In the genomic region with DNA sequence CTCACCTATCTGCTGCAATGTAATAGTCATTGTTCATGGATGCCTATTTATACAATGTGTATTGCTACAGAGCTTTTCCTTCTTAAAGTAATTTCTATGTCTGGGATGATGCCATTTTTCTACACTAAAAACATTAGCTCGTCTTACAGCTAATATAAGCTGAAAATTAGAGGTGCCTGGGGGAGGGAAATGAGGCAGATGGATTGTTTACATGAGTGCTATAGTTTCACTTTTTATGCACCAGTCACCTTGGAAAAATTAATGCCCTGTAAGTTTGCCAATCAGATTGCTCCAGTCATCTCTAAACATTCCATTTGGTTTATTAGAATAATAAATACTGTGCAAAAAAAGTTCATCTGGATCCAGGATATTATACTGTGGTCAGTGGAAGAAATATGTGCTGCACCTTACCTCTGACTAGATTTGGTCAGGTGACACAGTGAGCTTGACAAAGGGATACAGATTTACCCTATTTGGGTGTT, we compare ENCODE assay signal across 12 cellular contexts.
DNase-seq lines count a peak whose midpoint lies in the region; ATAC-seq and TF ChIP-seq lines count a peak whose summit lies in the region.
"Had no signal": no experiment of that assay in that cellular context is flagged by ENCODE, and none has a peak within 500 bp of the region (broad histone marks: within the 10 kb centered on the region; RNA-seq: fewer than 3 reads in every experiment).

No MANE protein-coding gene starts in this region.

- H3K27me3 ChIP-seq in RWPE2 (ENCODE audit: insufficient read depth, poor library complexity, severe bottlenecking), result no peaks in the 10 kb centered on the region
- no peaks in the 10 kb centered on the region for H3K27me3 ChIP-seq in fibroblast of lung (ENCODE audit: control insufficient read depth, insufficient read depth, low read length)
- H3K27me3 ChIP-seq in adrenal gland, result no peaks in the 10 kb centered on the region
- no peaks in the 10 kb centered on the region for H3K27me3 ChIP-seq in CD8-positive, alpha-beta T cell (ENCODE audit: insufficient read depth, low read length)

- H3K4me1 ChIP-seq in RWPE2 (ENCODE audit: insufficient read depth, poor library complexity, severe bottlenecking), result peaks cover 34% of the 10 kb centered on the region
- peaks cover 12% of the 10 kb centered on the region for H3K4me1 ChIP-seq in fibroblast of lung (ENCODE audit: control insufficient read depth, extremely low read depth, insufficient read depth, low read length)
- peaks cover 5% of the 10 kb centered on the region in 2 donors for H3K4me1 ChIP-seq in adrenal gland (replicated peaks in 1 of 2)
- peaks cover 42% of the 10 kb centered on the region for H3K4me1 ChIP-seq in CD8-positive, alpha-beta T cell (ENCODE audit: insufficient read depth, low read length)

- H3K27ac ChIP-seq in RWPE2 (ENCODE audit: poor library complexity, severe bottlenecking) (peak overlapping the region; percentile 63), fibroblast of lung (ENCODE audit: insufficient read depth, low read length) (no peak overlapping the region), adrenal gland (no peak overlapping the region)
- no peak overlapping the region for H3K27ac ChIP-seq in CD8-positive, alpha-beta T cell (ENCODE audit: low read depth, low read length)

- H3K27me3 Mint-ChIP-seq in CD8-positive, alpha-beta T cell (ENCODE audit: low read depth), result no peaks in the 10 kb centered on the region
- H3K27me3 Mint-ChIP-seq: activated CD8-positive, alpha-beta T cell treated with anti-CD3 and anti-CD28 coated beads for 36 hours; activated naive CD8-positive, alpha-beta T cell treated with anti-CD3 and anti-CD28 coated beads, Interleukin-2, amount 10 ng/mL, durations not matched to agents 7 days and 5 days had no signal

- intact Hi-C loops in adrenal gland (cut with DNase I), result no loop called here
- intact Hi-C loops in CD8-positive, alpha-beta T cell (cut with DNase I, micrococcal nuclease), result no loop called here

- no peaks in the 10 kb centered on the region for H4K20me1 ChIP-seq in fibroblast of lung (ENCODE audit: control insufficient read depth, extremely low read depth, insufficient read depth, low read length)

- H3K36me3 ChIP-seq in RWPE2 (ENCODE audit: low read depth) (no peaks in the 10 kb centered on the region), fibroblast of lung (ENCODE audit: control insufficient read depth, insufficient read depth, low read length) (no peaks in the 10 kb centered on the region), adrenal gland (replicated peaks in 1 of 2) (no peaks in the 10 kb centered on the region)
- H3K36me3 ChIP-seq in CD8-positive, alpha-beta T cell (ENCODE audit: insufficient read depth, low read length), result no peaks in the 10 kb centered on the region

- no peaks in the 10 kb centered on the region for H3K9me3 Mint-ChIP-seq in CD8-positive, alpha-beta T cell
- H3K9me3 Mint-ChIP-seq: activated CD8-positive, alpha-beta T cell treated with anti-CD3 and anti-CD28 coated beads for 36 hours; activated naive CD8-positive, alpha-beta T cell treated with anti-CD3 and anti-CD28 coated beads, Interleukin-2, amount 10 ng/mL, durations not matched to agents 7 days and 5 days; neural crest cell had no signal

- H3K4me1 Mint-ChIP-seq in CD8-positive, alpha-beta T cell (ENCODE audit: low read depth), result peaks cover 54% of the 10 kb centered on the region

- no peak overlapping the region for H3K4me3 Mint-ChIP-seq in CD8-positive, alpha-beta T cell
- H3K4me3 Mint-ChIP-seq: activated CD8-positive, alpha-beta T cell treated with anti-CD3 and anti-CD28 coated beads for 36 hours; activated naive CD8-positive, alpha-beta T cell treated with anti-CD3 and anti-CD28 coated beads, Interleukin-2, amount 10 ng/mL, durations not matched to agents 7 days and 5 days; neural crest cell had no signal

- no peak overlapping the region for H3K27ac Mint-ChIP-seq in CD8-positive, alpha-beta T cell
- H3K27ac Mint-ChIP-seq: activated CD8-positive, alpha-beta T cell treated with anti-CD3 and anti-CD28 coated beads for 36 hours; activated naive CD8-positive, alpha-beta T cell treated with anti-CD3 and anti-CD28 coated beads, Interleukin-2, amount 10 ng/mL, durations not matched to agents 7 days and 5 days had no signal

- no peaks in the 10 kb centered on the region for H3K36me3 Mint-ChIP-seq in CD8-positive, alpha-beta T cell
- H3K36me3 Mint-ChIP-seq: activated naive CD8-positive, alpha-beta T cell treated with anti-CD3 and anti-CD28 coated beads, Interleukin-2, amount 10 ng/mL, durations not matched to agents 7 days and 5 days had no signal

- peak; percentile 35 for DNase-seq in GM03348 (ENCODE audit: low spot score)
- no peak for DNase-seq in RWPE2 (ENCODE audit: low spot score)
- peak; percentile 84 to 93 for DNase-seq in fibroblast of lung (ENCODE audit: low read depth in 2 of 2)
- DNase-seq in retinal pigment epithelial cell (ENCODE audit: low read depth), result peak; percentile 74
- no peak for DNase-seq in adrenal gland
- no peak for DNase-seq in CD8-positive, alpha-beta T cell
- DNase-seq in C1 segment of cervical spinal cord (lab: John Stamatoyannopoulos, UW), result no peak
- DNase-seq: activated CD8-positive, alpha-beta T cell treated with anti-CD3 and anti-CD28 coated beads for 36 hours; activated naive CD8-positive, alpha-beta T cell treated with anti-CD3 and anti-CD28 coated beads, Interleukin-2, amount 10 ng/mL, durations not matched to agents 7 days and 5 days; H7 had no signal

- CTCF ChIA-PET in CD8-positive, alpha-beta T cell (lab: Charles Lee), result interaction anchor here (1.2 to 1.9 kb wide), 3 partner anchors 527 to 561 kb away, joined by 3 to 9 read pairs (median 4); no protein-coding TSS in a partner anchor

- H3K9ac ChIP-seq in fibroblast of lung (ENCODE audit: insufficient read depth, low read length), result no peak overlapping the region

- H2AFZ ChIP-seq in fibroblast of lung (ENCODE audit: low read length), result no peak overlapping the region

- H3K9me3 ChIP-seq in RWPE2 (ENCODE audit: severe bottlenecking) (no peaks in the 10 kb centered on the region), fibroblast of lung (ENCODE audit: control insufficient read depth, insufficient read depth, low read depth, low read length) (no peaks in the 10 kb centered on the region), adrenal gland (replicated peaks in 1 of 3) (no peaks in the 10 kb centered on the region)
- no peaks in the 10 kb centered on the region for H3K9me3 ChIP-seq in CD8-positive, alpha-beta T cell (ENCODE audit: low read length)

- WGBS in adrenal gland, 4 donors, result 83 to 96% (median 91%) methylated on average over 1 of the region's 1 CpG

- POLR2A ChIA-PET in CD8-positive, alpha-beta T cell (lab: Charles Lee), result interaction anchor here (1.7 kb wide), 1 partner anchor 11 kb away, joined by 4 read pairs; no protein-coding TSS in a partner anchor

- H3K79me2 ChIP-seq in fibroblast of lung (ENCODE audit: control insufficient read depth, insufficient read depth, low read length), result no peaks in the 10 kb centered on the region

- ATAC-seq in RWPE2 (ENCODE audit: low read depth), result peak; percentile 89
- ATAC-seq in HG03025 (IDR thresholded peaks at IDR 0.05; ENCODE audit: low FRiP score, unreplicated experiment), result no peak
- ATAC-seq in CD8-positive, alpha-beta T cell, result no peak
- ATAC-seq: activated CD8-positive, alpha-beta T cell treated with anti-CD3 and anti-CD28 coated beads for 36 hours had no signal

- no peak overlapping the region for H3K4me3 ChIP-seq in RWPE2 (ENCODE audit: severe bottlenecking)
- no peak overlapping the region for H3K4me3 ChIP-seq in fibroblast of lung (replicated peaks in 1 of 4; ENCODE audit: control extremely low read depth in 1 of 4, insufficient read depth in 1 of 4, low read depth in 3 of 4, low read length in 4 of 4)
- H3K4me3 ChIP-seq in retinal pigment epithelial cell (ENCODE audit: low read length), result no peak overlapping the region
- H3K4me3 ChIP-seq in adrenal gland, result no peak overlapping the region
- H3K4me3 ChIP-seq in CD8-positive, alpha-beta T cell (ENCODE audit: low read depth, low read length), result no peak overlapping the region

- peak overlapping the region; percentile 48 for H3K4me2 ChIP-seq in fibroblast of lung (ENCODE audit: extremely low read depth, insufficient read depth, low read length)

- no peak for TF ChIP-seq CTCF in RWPE2 (IDR thresholded peaks at IDR 0.05; ENCODE audit: poor library complexity, severe bottlenecking)
- TF ChIP-seq CTCF in fibroblast of lung (conservative IDR thresholded peaks at IDR 0.05 in 1 of 2, IDR thresholded peaks at IDR 0.05 in 1 of 2; ENCODE audit: low read depth in 1 of 2, low read length in 2 of 2), result no peak
- TF ChIP-seq CTCF in retinal pigment epithelial cell (conservative IDR thresholded peaks at IDR 0.05; ENCODE audit: low read depth, low read length), result no peak
- TF ChIP-seq CTCF in adrenal gland (IDR thresholded peaks at IDR 0.05), result no peak
- TF ChIP-seq CTCF in CD8-positive, alpha-beta T cell (IDR thresholded peaks at IDR 0.05), result no peak

- TF ChIP-seq POLR2A in adrenal gland (IDR thresholded peaks at IDR 0.05), result no peak

Comparison
In these comparisons a context has a peak if more than half of its experiments do, and no peak if none do; other contexts are left out.
1. DNase-seq: peak in GM03348 (single experiment), fibroblast of lung (2 of 2) and retinal pigment epithelial cell (single experiment); none in RWPE2 (single experiment), adrenal gland (0 of 7), CD8-positive, alpha-beta T cell (0 of 7) and C1 segment of cervical spinal cord (0 of 14).